Comparison of ENCODE assay signal across 8 cellular contexts in the genomic region with DNA sequence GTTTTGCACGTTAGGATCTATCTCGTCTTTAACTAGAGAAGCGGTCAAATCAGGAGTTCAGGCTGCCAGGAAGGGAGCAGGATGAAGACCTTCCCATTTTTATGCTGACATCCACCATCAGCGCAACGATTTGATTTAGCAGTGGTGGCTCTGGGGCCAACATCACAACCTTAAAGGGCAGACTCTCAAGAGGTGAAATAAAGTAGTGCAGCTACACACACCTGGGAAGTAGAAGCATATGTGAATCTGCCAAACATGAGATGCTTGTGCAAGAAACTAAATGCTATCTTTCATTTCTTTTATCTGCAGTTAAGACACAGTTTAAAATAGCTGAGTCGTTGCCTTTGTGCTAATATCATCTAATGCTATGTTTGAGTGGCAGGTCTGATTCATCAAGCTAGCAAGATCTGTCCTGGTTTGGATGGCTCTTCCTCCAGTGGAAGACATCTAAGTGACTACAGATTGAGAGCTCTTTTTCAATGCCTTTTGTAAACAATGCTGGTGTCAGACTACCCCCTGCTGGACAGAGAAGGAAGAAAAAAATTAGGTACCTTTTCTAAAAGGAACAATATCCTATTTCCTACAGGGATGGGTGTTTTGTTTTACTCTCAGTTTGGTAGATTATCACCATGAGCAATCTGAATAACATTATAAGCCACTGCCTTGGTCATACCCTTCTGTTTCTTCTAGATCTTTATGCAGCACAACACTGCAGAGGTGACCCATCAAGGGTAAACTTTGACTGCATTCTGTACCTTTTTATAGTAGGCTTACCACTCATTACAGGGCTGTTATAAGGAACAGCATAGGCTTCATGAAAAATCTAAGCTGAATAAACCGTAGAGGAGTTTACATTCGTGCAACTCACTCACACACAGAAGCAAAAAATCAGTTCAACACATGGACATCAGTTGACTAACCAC.
DNase-seq lines count a peak whose midpoint lies in the region; ATAC-seq, FAIRE-seq and TF ChIP-seq lines count a peak whose summit lies in the region.

No MANE protein-coding gene starts in this region.

- no peaks in the 10 kb centered on the region for H3K4me1 Mint-ChIP-seq in stimulated activated effector memory CD8-positive, alpha-beta T cell treated with anti-CD3 and anti-CD28 coated beads, Interleukin-12 subunit alpha, Interleukin-12 subunit beta, amount 100 ng/mL, for 72 hours

- no peaks in the 10 kb centered on the region for H3K36me3 Mint-ChIP-seq in stimulated activated effector memory CD8-positive, alpha-beta T cell treated with anti-CD3 and anti-CD28 coated beads, Interleukin-12 subunit alpha, Interleukin-12 subunit beta, amount 100 ng/mL, for 72 hours

- TF ChIP-seq CTCF in D721Med (IDR thresholded peaks at IDR 0.05; ENCODE audit: insufficient read depth, missing control alignments) (peak; percentile 92), adrenal gland (IDR thresholded peaks at IDR 0.05) (peak; percentile 64 to 79 (median 72))

- H3K27me3 ChIP-seq in adrenal gland = no peaks in the 10 kb centered on the region

- TF ChIP-seq POLR2A in adrenal gland (IDR thresholded peaks at IDR 0.05) = no peak

- WGBS in adrenal gland, 4 donors = 39 to 44% (median 41%) methylated on average over 8 of the region's 8 CpGs

- H3K4me1 ChIP-seq in adrenal gland (replicated peaks in 1 of 2) = no peaks in the 10 kb centered on the region

- H3K27ac Mint-ChIP-seq in stimulated activated effector memory CD8-positive, alpha-beta T cell treated with anti-CD3 and anti-CD28 coated beads, Interleukin-12 subunit alpha, Interleukin-12 subunit beta, amount 100 ng/mL, for 72 hours = no peak overlapping the region

- DNase-seq in D721Med (ENCODE audit: insufficient read length, low spot score) (no peak), NCI-H524 treated with DMSO at 0.1 percent for 48 hours (lab: John Stamatoyannopoulos, UW) (peak; percentile 28), adrenal gland (peak in 5 of 7 donors; percentile 9 to 46 (median 33)), iPS DF 4.7 (ENCODE audit: extremely low read depth, low spot score) (peak; percentile 30)
- DNase-seq in stimulated activated effector memory CD8-positive, alpha-beta T cell treated with anti-CD3 and anti-CD28 coated beads, Interleukin-12 subunit alpha, Interleukin-12 subunit beta, amount 100 ng/mL, for 72 hours (ENCODE audit: low spot score in 2 of 2) = no peak
- DNase-seq in activated CD4-positive, CD25-positive, alpha-beta regulatory T cell treated with anti-CD3 and anti-CD28 coated beads, Interleukin-2, amount 50 U/mL, for 72 hours = no peak

- intact Hi-C loops in adrenal gland (cut with DNase I) = loop anchor here (10.0 kb wide), 2 partner anchors 275 to 1625 kb away; no protein-coding TSS in a partner anchor

- FAIRE-seq in D721Med (lab: Jason Lieb, UNC) = peak; percentile 91

- no peaks in the 10 kb centered on the region for H3K9me3 Mint-ChIP-seq in stimulated activated effector memory CD8-positive, alpha-beta T cell treated with anti-CD3 and anti-CD28 coated beads, Interleukin-12 subunit alpha, Interleukin-12 subunit beta, amount 100 ng/mL, for 72 hours

- no peaks in the 10 kb centered on the region for H3K9me3 ChIP-seq in adrenal gland (replicated peaks in 1 of 3)

- H3K4me3 ChIP-seq in adrenal gland = no peak overlapping the region

- H3K4me3 Mint-ChIP-seq in stimulated activated effector memory CD8-positive, alpha-beta T cell treated with anti-CD3 and anti-CD28 coated beads, Interleukin-12 subunit alpha, Interleukin-12 subunit beta, amount 100 ng/mL, for 72 hours = no peak overlapping the region

- no peak overlapping the region for H3K27ac ChIP-seq in adrenal gland

- H3K36me3 ChIP-seq in adrenal gland (replicated peaks in 1 of 2) = no peaks in the 10 kb centered on the region

- ATAC-seq in GM19043 (IDR thresholded peaks at IDR 0.05; ENCODE audit: low read depth, unreplicated experiment) = peak; percentile 77
- ATAC-seq in HG03457 (IDR thresholded peaks at IDR 0.05; ENCODE audit: unreplicated experiment) = peak; percentile 66
- ATAC-seq in stimulated activated effector memory CD8-positive, alpha-beta T cell treated with anti-CD3 and anti-CD28 coated beads, Interleukin-12 subunit alpha, Interleukin-12 subunit beta, amount 100 ng/mL, for 72 hours = peak; percentile 39

Comparison
In these comparisons a context has a peak if more than half of its experiments do, and no peak if none do; other contexts are left out.
1. DNase-seq: peak in NCI-H524 treated with DMSO at 0.1 percent for 48 hours (single experiment), adrenal gland (5 of 7) and iPS DF 4.7 (single experiment); none in D721Med (single experiment), stimulated activated effector memory CD8-positive, alpha-beta T cell treated with anti-CD3 and anti-CD28 coated beads, Interleukin-12 subunit alpha, Interleukin-12 subunit beta, amount 100 ng/mL, for 72 hours (0 of 2) and activated CD4-positive, CD25-positive, alpha-beta regulatory T cell treated with anti-CD3 and anti-CD28 coated beads, Interleukin-2, amount 50 U/mL, for 72 hours (single experiment).
2. Peak in every context shown above with its lines, with median percentiles within 50 percentile points of each other: ATAC-seq.